In genomic region chr1:94068831-94069648, GRCh38 we compare ENCODE assay signal across 9 cellular contexts. TPM values are rescaled to one million over a fixed set of nuclear protein-coding genes. Genes with fewer than 3 reads are reported as not detected.
DNase-seq lines count a peak whose midpoint lies in the region; ATAC-seq and TF ChIP-seq lines count a peak whose summit lies in the region.
"Had no signal": no experiment of that assay in that cellular context is flagged by ENCODE, and none has a peak within 500 bp of the region (broad histone marks: within the 10 kb centered on the region; RNA-seq: fewer than 3 reads in every experiment).

No MANE protein-coding gene starts in this region.

- H3K4me1 ChIP-seq in esophagus (ENCODE audit: control insufficient read depth in 2 of 2, insufficient read depth in 2 of 2, low read length in 1 of 2) (peaks cover 0 to 2% of the 10 kb centered on the region in 2 donors), SK-N-SH (ENCODE audit: control insufficient read depth in 1 of 2, insufficient read depth in 2 of 2, low read depth in 1 of 2, low read length in 1 of 2) (peaks cover 14 to 37% of the 10 kb centered on the region in 2 experiments; a peak in 3 of 4 replicates)

- no peak overlapping the region for H3K9ac ChIP-seq in SK-N-SH

- peak overlapping the region; percentile 79 for H3K27ac ChIP-seq in C4-2B
- peak overlapping the region; percentile 32 to 54 for H3K27ac ChIP-seq in esophagus (ENCODE audit: low read depth in 2 of 2, low read length in 1 of 2)
- no peak overlapping the region for H3K27ac ChIP-seq in SK-N-SH (ENCODE audit: low read depth in 2 of 2, low read length in 1 of 2)

- 57 to 69% methylated on average over 12 of the region's 12 CpGs for WGBS in esophagus, 2 donors
- 79% methylated on average over 12 of the region's 12 CpGs for WGBS in SK-N-SH (ENCODE audit: low lambda C conversion rate)

- H3K36me3 ChIP-seq in esophagus (ENCODE audit: control insufficient read depth in 2 of 2, insufficient read depth in 2 of 2, low read length in 1 of 2) (no peaks in the 10 kb centered on the region), SK-N-SH (replicated peaks in 1 of 2; ENCODE audit: control insufficient read depth in 1 of 2, insufficient read depth in 2 of 2, low read length in 1 of 2) (no peaks in the 10 kb centered on the region)

- no peaks in the 10 kb centered on the region for H4K20me1 ChIP-seq in SK-N-SH (ENCODE audit: insufficient read depth)

- no peaks in the 10 kb centered on the region for H3F3A ChIP-seq in SK-N-SH (replicated peaks; ENCODE audit: insufficient read depth)

- peaks cover 62% of the 10 kb centered on the region for H3K4me1 Mint-ChIP-seq in nephron progenitor cell

- H3K9me2 ChIP-seq in SK-N-SH = no peaks in the 10 kb centered on the region

- TF ChIP-seq RAD21 in SK-N-SH (IDR thresholded peaks at IDR 0.05; ENCODE audit: low read length) = no peak

- CTCF ChIA-PET in SK-N-SH (lab: Yijun Ruan, JAX) = interaction anchor here (0.9 to 6.0 kb wide), 9 partner anchors 7 to 266 kb away, joined by 3 to 72 read pairs (median 5); no protein-coding TSS in a partner anchor

- H3K27ac Mint-ChIP-seq in nephron progenitor cell = peak overlapping the region; percentile 93
- H3K27ac Mint-ChIP-seq: CD8-positive, alpha-beta memory T cell had no signal

- H3K9me3 Mint-ChIP-seq in nephron progenitor cell = no peaks in the 10 kb centered on the region
- H3K9me3 Mint-ChIP-seq: CD8-positive, alpha-beta memory T cell had no signal

- no peaks in the 10 kb centered on the region for H3K36me3 Mint-ChIP-seq in nephron progenitor cell (ENCODE audit: low read depth)
- H3K36me3 Mint-ChIP-seq: CD8-positive, alpha-beta memory T cell had no signal

- POLR2A ChIA-PET in SK-N-SH (lab: Yijun Ruan, JAX) = no interaction called here

- ATAC-seq in HG02973 (IDR thresholded peaks at IDR 0.05; ENCODE audit: unreplicated experiment) = no peak

- peak overlapping the region; percentile 12 for H3K4me3 Mint-ChIP-seq in nephron progenitor cell
- H3K4me3 Mint-ChIP-seq: CD8-positive, alpha-beta memory T cell had no signal

- H3K79me2 ChIP-seq in SK-N-SH (ENCODE audit: insufficient read depth) = no peaks in the 10 kb centered on the region

- TF ChIP-seq CTCF in C4-2B (conservative IDR thresholded peaks at IDR 0.05) (no peak), nephron progenitor cell (IDR thresholded peaks at IDR 0.05) (no peak), SK-N-SH (IDR thresholded peaks at IDR 0.05) (no peak)

- H3K4me3 ChIP-seq in esophagus (ENCODE audit: low read depth in 1 of 2, low read length in 2 of 2) (no peak overlapping the region), SK-N-SH (ENCODE audit: low read depth in 2 of 2, low read length in 1 of 2) (no peak overlapping the region)

- no peaks in the 10 kb centered on the region for H3K27me3 ChIP-seq in esophagus (ENCODE audit: control insufficient read depth in 1 of 2, insufficient read depth in 2 of 2, low read length in 2 of 2)
- no peaks in the 10 kb centered on the region for H3K27me3 ChIP-seq in SK-N-SH (ENCODE audit: insufficient read depth)

- no peak overlapping the region for H3K4me2 ChIP-seq in SK-N-SH

- DNase-seq in NCI-H2196 (lab: John Stamatoyannopoulos, UW; ENCODE audit: unreplicated experiment) (peak; percentile 71), nephron progenitor cell (peak; percentile 20), DMS114 treated with DMSO at 0.1 percent for 48 hours (lab: John Stamatoyannopoulos, UW; ENCODE audit: unreplicated experiment) (no peak), SK-N-SH (no peak)
- no peak for DNase-seq in effector CD4-positive, alpha-beta T cell
- DNase-seq: CD8-positive, alpha-beta memory T cell had no signal

- no peak for TF ChIP-seq EP300 in SK-N-SH (IDR thresholded peaks at IDR 0.05; ENCODE audit: borderline replicate concordance in 1 of 2, low read depth in 1 of 2, low read length in 1 of 2)

- H3K27me3 Mint-ChIP-seq in nephron progenitor cell (ENCODE audit: low read depth, poor library complexity) = no peaks in the 10 kb centered on the region

- no peak overlapping the region for H2AFZ ChIP-seq in SK-N-SH (ENCODE audit: low read depth)

- H3K9me3 ChIP-seq in esophagus (ENCODE audit: control insufficient read depth in 2 of 2, insufficient read depth in 1 of 2, low read depth in 1 of 2, low read length in 1 of 2) (no peaks in the 10 kb centered on the region), SK-N-SH (no peaks in the 10 kb centered on the region)

TF ChIP-seq in SK-N-SH, 30 proteins besides CTCF, POLR2A, EP300 and RAD21:
- TF ChIP-seq SMC3 (IDR thresholded peaks at IDR 0.05; ENCODE audit: low read depth, low read length) (no peak), TCF12 (IDR thresholded peaks at IDR 0.05) (no peak), TEAD4 (IDR thresholded peaks at IDR 0.05; ENCODE audit: borderline replicate concordance, insufficient read depth) (no peak), FOXJ3 (CRISPR knock-in tag; IDR thresholded peaks at IDR 0.05) (no peak), CHD2 (IDR thresholded peaks at IDR 0.05; ENCODE audit: low read length, partially characterized antibody) (no peak), TAF1 (IDR thresholded peaks at IDR 0.05; ENCODE audit: borderline replicate concordance, low read depth, low read length) (no peak), RXRA (IDR thresholded peaks at IDR 0.05; ENCODE audit: borderline replicate concordance, low read depth) (no peak), RFX5 (IDR thresholded peaks at IDR 0.05; ENCODE audit: low read length) (no peak), JUND (IDR thresholded peaks at IDR 0.05) (no peak), USF2 (IDR thresholded peaks at IDR 0.05; ENCODE audit: borderline replicate concordance, low read depth, low read length) (no peak), GABPA (IDR thresholded peaks at IDR 0.05; ENCODE audit: low read depth) (no peak)
- TF ChIP-seq, protein P1, sequence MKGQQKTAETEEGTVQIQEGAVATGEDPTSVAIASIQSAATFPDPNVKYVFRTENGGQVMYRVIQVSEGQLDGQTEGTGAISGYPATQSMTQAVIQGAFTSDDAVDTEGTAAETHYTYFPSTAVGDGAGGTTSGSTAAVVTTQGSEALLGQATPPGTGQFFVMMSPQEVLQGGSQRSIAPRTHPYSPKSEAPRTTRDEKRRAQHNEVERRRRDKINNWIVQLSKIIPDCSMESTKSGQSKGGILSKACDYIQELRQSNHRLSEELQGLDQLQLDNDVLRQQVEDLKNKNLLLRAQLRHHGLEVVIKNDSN (IDR thresholded peaks at IDR 0.05; ENCODE audit: borderline replicate concordance, low read depth) = no peak
- TF ChIP-seq, protein P2, sequence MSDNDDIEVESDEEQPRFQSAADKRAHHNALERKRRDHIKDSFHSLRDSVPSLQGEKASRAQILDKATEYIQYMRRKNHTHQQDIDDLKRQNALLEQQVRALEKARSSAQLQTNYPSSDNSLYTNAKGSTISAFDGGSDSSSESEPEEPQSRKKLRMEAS (IDR thresholded peaks at IDR 0.05; ENCODE audit: low read depth) = no peak

RNA-seq across cellular contexts. Expression of gene ABCA4, which starts 51.9 kb away (rescaled TPM):
- polyA plus RNA-seq in esophagus = under 1 TPM; 0.04 to 0.07 TPM
- 0.03 and 0.06 TPM in 2 replicates for polyA plus RNA-seq in SK-N-SH (2012; rRNA removed)
- polyA plus RNA-seq in SK-N-SH (2012; cell fraction: cytosol; rRNA removed) = 0.04 TPM in 1 of 2 replicates, not detected in the other
- polyA plus RNA-seq in SK-N-SH (2012; cell fraction: nucleus; rRNA removed) = 0.16 and 0.35 TPM in 2 replicates
- polyA plus RNA-seq: CD8-positive, alpha-beta memory T cell had no signal

Comparison
In these comparisons a context has a peak if more than half of its experiments do, and no peak if none do; other contexts are left out.
1. H3K27ac ChIP-seq: peak in C4-2B (single experiment) and esophagus (2 of 2); none in SK-N-SH (0 of 2).
2. DNase-seq: peak in NCI-H2196 (single experiment) and nephron progenitor cell (single experiment); none in DMS114 treated with DMSO at 0.1 percent for 48 hours (single experiment), SK-N-SH (single experiment) and effector CD4-positive, alpha-beta T cell (single experiment).